13 cellular contexts compared by ENCODE assay signal in genomic region chr18:46407471-46408166, GRCh38.
DNase-seq lines count a peak whose midpoint lies in the region; ATAC-seq and TF ChIP-seq lines count a peak whose summit lies in the region.
"Had no signal": no experiment of that assay in that cellular context is flagged by ENCODE, and none has a peak within 500 bp of the region (broad histone marks: within the 10 kb centered on the region; RNA-seq: fewer than 3 reads in every experiment).

No MANE protein-coding gene starts in this region.

- ATAC-seq in Right ventricle myocardium inferior (peak; percentile 41), right cardiac atrium (peak; percentile 27 to 63)

- no peak overlapping the region for H3K4me2 ChIP-seq in SK-N-SH

- no peak for TF ChIP-seq RAD21 in SK-N-SH (IDR thresholded peaks at IDR 0.05; ENCODE audit: low read length)

- no peaks in the 10 kb centered on the region for H3K9me2 ChIP-seq in SK-N-SH

- H3K27me3 ChIP-seq in right cardiac atrium (ENCODE audit: control insufficient read depth, insufficient read depth), result no peaks in the 10 kb centered on the region
- no peaks in the 10 kb centered on the region for H3K27me3 ChIP-seq in stomach smooth muscle (ENCODE audit: control insufficient read depth in 1 of 2, insufficient read depth in 2 of 2, low read length in 2 of 2)
- H3K27me3 ChIP-seq in SK-N-SH (ENCODE audit: insufficient read depth), result no peaks in the 10 kb centered on the region

- H3K79me2 ChIP-seq in SK-N-SH (ENCODE audit: insufficient read depth), result no peaks in the 10 kb centered on the region

- H3K9me3 ChIP-seq in right cardiac atrium (ENCODE audit: control insufficient read depth, low read length), result no peaks in the 10 kb centered on the region
- H3K9me3 ChIP-seq in stomach smooth muscle (ENCODE audit: control insufficient read depth in 2 of 2, low read length in 2 of 2), result no peaks in the 10 kb centered on the region
- no peaks in the 10 kb centered on the region for H3K9me3 ChIP-seq in SK-N-SH

- H3K9ac ChIP-seq in stomach smooth muscle (ENCODE audit: low read length in 2 of 2), result peak overlapping the region in 1 of 2 donors; percentile 32
- H3K9ac ChIP-seq in SK-N-SH, result no peak overlapping the region

- CTCF ChIA-PET in SK-N-SH (lab: Yijun Ruan, JAX), result interaction anchor here (0.6 to 1.1 kb wide), 4 partner anchors 20 to 124 kb away, joined by 3 to 5 read pairs (median 4); no protein-coding TSS in a partner anchor

- DNase-seq in Right ventricle myocardium inferior (ENCODE audit: missing footprints), result no peak
- no peak for DNase-seq in cardiac septum (ENCODE audit: low spot score)
- DNase-seq in caudate nucleus (lab: John Stamatoyannopoulos, UW), result peak in 7 of 61 donors; percentile 8 to 87 (median 17)
- DNase-seq in right cardiac atrium, result peak in 1 of 3 donors; percentile 34
- DNase-seq in AG08395 (ENCODE audit: low spot score), result no peak
- DNase-seq in kidney glomerular epithelial cell (lab: John Stamatoyannopoulos, UW), result no peak
- no peak for DNase-seq in SK-N-SH
- DNase-seq: activated naive CD8-positive, alpha-beta T cell treated with anti-CD3 and anti-CD28 coated beads, Interleukin-2, amount 10 ng/mL, durations not matched to agents 7 days and 5 days; effector memory CD4-positive, alpha-beta T cell; NCI-H1105 treated with DMSO at 0.1 percent for 48 hours; stimulated activated CD4-positive, alpha-beta T cell treated with anti-CD3 and anti-CD28 coated beads, Interleukin-15, amount 100 ng/mL, for 24 hours had no signal

- TF ChIP-seq CTCF in SK-N-SH (IDR thresholded peaks at IDR 0.05), result no peak

- WGBS in right cardiac atrium, result 49% methylated on average over 7 of the region's 7 CpGs
- 54% methylated on average over 7 of the region's 7 CpGs for WGBS in SK-N-SH (ENCODE audit: low lambda C conversion rate)

- H3F3A ChIP-seq in SK-N-SH (replicated peaks; ENCODE audit: insufficient read depth), result no peaks in the 10 kb centered on the region

- H3K36me3 ChIP-seq in stomach smooth muscle (ENCODE audit: control insufficient read depth in 2 of 2, insufficient read depth in 2 of 2, low read length in 2 of 2), result no peaks in the 10 kb centered on the region
- no peaks in the 10 kb centered on the region for H3K36me3 ChIP-seq in SK-N-SH (replicated peaks in 1 of 2; ENCODE audit: control insufficient read depth in 1 of 2, insufficient read depth in 2 of 2, low read length in 1 of 2)

- no peak overlapping the region for H3K4me3 ChIP-seq in right cardiac atrium (ENCODE audit: low read length)
- H3K4me3 ChIP-seq in stomach smooth muscle (ENCODE audit: low read length in 2 of 2), result no peak overlapping the region
- H3K4me3 ChIP-seq in SK-N-SH (ENCODE audit: low read depth in 2 of 2, low read length in 1 of 2), result no peak overlapping the region
- H3K4me3 ChIP-seq: lung had no signal

- H3K4me1 ChIP-seq in right cardiac atrium (ENCODE audit: control insufficient read depth, insufficient read depth, low read length) (peaks cover 27% of the 10 kb centered on the region), stomach smooth muscle (ENCODE audit: control insufficient read depth, insufficient read depth, low read length) (peaks cover 62% of the 10 kb centered on the region), SK-N-SH (ENCODE audit: control insufficient read depth in 1 of 2, insufficient read depth in 2 of 2, low read depth in 1 of 2, low read length in 1 of 2) (peaks cover 7 to 63% of the 10 kb centered on the region in 2 experiments; a peak in 3 of 4 replicates)

- intact Hi-C loops in Right ventricle myocardium inferior (cut with DNase I), result no loop called here
- intact Hi-C loops in cardiac septum (cut with DNase I), result no loop called here
- intact Hi-C loops in right cardiac atrium (cut with DNase I), result no loop called here

- POLR2A ChIA-PET in SK-N-SH (lab: Yijun Ruan, JAX), result no interaction called here

- H3K27ac ChIP-seq in caudate nucleus (ENCODE audit: low read depth, low read length) (peak overlapping the region; percentile 31), right cardiac atrium (ENCODE audit: low read length) (peak overlapping the region; percentile 73), stomach smooth muscle (ENCODE audit: low read length) (peak overlapping the region; percentile 70), SK-N-SH (ENCODE audit: low read depth in 2 of 2, low read length in 1 of 2) (peak overlapping the region in 1 of 2 experiments; percentile 18; a peak in 2 of 4 replicates)

- no peak for TF ChIP-seq EP300 in SK-N-SH (IDR thresholded peaks at IDR 0.05; ENCODE audit: borderline replicate concordance in 1 of 2, low read depth in 1 of 2, low read length in 1 of 2)

- no peaks in the 10 kb centered on the region for H4K20me1 ChIP-seq in SK-N-SH (ENCODE audit: insufficient read depth)

- H2AFZ ChIP-seq in SK-N-SH (ENCODE audit: low read depth), result no peak overlapping the region

TF ChIP-seq in SK-N-SH, 30 proteins besides CTCF, POLR2A, EP300 and RAD21:
- no peak for TF ChIP-seq FOXM1 (IDR thresholded peaks at IDR 0.05; ENCODE audit: low read depth)
- TF ChIP-seq TEAD4 (IDR thresholded peaks at IDR 0.05; ENCODE audit: borderline replicate concordance, insufficient read depth), result no peak
- TF ChIP-seq, protein P1, sequence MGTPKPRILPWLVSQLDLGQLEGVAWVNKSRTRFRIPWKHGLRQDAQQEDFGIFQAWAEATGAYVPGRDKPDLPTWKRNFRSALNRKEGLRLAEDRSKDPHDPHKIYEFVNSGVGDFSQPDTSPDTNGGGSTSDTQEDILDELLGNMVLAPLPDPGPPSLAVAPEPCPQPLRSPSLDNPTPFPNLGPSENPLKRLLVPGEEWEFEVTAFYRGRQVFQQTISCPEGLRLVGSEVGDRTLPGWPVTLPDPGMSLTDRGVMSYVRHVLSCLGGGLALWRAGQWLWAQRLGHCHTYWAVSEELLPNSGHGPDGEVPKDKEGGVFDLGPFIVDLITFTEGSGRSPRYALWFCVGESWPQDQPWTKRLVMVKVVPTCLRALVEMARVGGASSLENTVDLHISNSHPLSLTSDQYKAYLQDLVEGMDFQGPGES (IDR thresholded peaks at IDR 0.05; ENCODE audit: low read depth, low read length), result no peak
- TF ChIP-seq POLR2AphosphoS5 (IDR thresholded peaks at IDR 0.05; ENCODE audit: low read depth, low read length), result no peak
- TF ChIP-seq, protein P2, sequence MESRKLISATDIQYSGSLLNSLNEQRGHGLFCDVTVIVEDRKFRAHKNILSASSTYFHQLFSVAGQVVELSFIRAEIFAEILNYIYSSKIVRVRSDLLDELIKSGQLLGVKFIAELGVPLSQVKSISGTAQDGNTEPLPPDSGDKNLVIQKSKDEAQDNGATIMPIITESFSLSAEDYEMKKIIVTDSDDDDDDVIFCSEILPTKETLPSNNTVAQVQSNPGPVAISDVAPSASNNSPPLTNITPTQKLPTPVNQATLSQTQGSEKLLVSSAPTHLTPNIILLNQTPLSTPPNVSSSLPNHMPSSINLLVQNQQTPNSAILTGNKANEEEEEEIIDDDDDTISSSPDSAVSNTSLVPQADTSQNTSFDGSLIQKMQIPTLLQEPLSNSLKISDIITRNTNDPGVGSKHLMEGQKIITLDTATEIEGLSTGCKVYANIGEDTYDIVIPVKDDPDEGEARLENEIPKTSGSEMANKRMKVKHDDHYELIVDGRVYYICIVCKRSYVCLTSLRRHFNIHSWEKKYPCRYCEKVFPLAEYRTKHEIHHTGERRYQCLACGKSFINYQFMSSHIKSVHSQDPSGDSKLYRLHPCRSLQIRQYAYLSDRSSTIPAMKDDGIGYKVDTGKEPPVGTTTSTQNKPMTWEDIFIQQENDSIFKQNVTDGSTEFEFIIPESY (IDR thresholded peaks at IDR 0.05; ENCODE audit: borderline replicate concordance, low read depth), result no peak
- no peak for TF ChIP-seq RCOR1 (IDR thresholded peaks at IDR 0.05; ENCODE audit: low read length)
- no peak for TF ChIP-seq FOSL2 (IDR thresholded peaks at IDR 0.05; ENCODE audit: borderline replicate concordance, low read depth)
- TF ChIP-seq FOXJ3 (CRISPR knock-in tag; IDR thresholded peaks at IDR 0.05), result no peak
